In the genomic region with DNA sequence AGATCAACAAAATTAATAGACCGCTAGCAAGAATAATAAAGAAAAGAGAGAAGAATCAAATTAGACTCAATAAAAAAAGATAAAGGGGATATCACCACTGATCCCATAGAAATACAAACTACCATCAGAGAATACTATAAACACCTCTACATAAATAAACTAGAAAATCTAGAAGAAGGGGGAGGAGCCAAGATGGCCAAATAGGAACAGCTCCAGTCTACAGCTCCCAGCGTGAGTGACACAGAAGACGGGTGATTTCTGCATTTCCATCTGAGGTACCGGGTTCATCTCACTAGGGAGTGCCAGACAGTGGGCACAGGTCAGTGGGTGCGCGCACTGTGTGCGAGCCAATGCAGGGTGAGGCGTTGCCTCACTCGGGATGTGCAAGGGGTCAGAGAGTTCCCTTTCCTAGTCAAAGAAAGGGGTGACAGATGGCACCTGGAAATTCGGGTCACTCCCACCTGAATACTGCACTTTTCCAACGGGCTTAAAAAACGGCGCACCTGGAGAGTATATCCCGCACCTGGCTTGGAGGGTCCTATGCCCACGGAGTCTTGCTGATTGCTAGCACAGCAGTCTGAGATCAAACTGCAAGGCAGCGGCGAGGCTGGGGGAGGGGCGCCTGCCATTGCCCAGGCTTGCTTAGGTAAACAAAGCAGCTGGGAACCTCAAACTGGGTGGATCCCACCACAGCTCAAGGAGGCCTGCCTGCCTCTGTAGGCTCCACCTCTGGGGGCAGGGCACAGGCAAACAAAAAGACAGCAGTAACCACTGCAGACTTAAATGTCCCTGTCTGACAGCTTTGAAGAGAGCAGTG, we compare ENCODE assay signal across 15 cellular contexts. TPM values are rescaled to one million over a fixed set of nuclear protein-coding genes. Genes with fewer than 3 reads are reported as not detected.
A peak's percentile ranks its signal among the peaks of the same experiment; 100 is the strongest.
DNase-seq lines count a peak whose midpoint lies in the region; ATAC-seq and TF ChIP-seq lines count a peak whose summit lies in the region.
"Not testable (repeated sequence)": the region's sequence is repeated elsewhere in the genome, so short reads cannot be mapped to it uniquely, and the experiment has no call there.
"Had no signal": no experiment of that assay in that cellular context is flagged by ENCODE, and none has a peak within 500 bp of the region (broad histone marks: within the 10 kb centered on the region; RNA-seq: fewer than 3 reads in every experiment).

No MANE protein-coding gene starts in this region.

- intact Hi-C loops in upper lobe of right lung (cut with DNase I): not testable (repeated sequence)

- H3K9me3 Mint-ChIP-seq in nephron: not testable (repeated sequence)

- DNase-seq in ELF-1 (ENCODE audit: low read depth, low spot score) (peak; percentile 66), NCI-H748 (lab: John Stamatoyannopoulos, UW; ENCODE audit: unreplicated experiment) (peak; percentile 79), upper lobe of right lung (peak; percentile 38)
- peak; percentile 50 for DNase-seq in activated CD8-positive, alpha-beta memory T cell treated with anti-CD3 and anti-CD28 coated beads for 24 hours

- not testable (repeated sequence) for H3K36me3 ChIP-seq in KMS-11 (ENCODE audit: insufficient read depth); ectodermal cell (ENCODE audit: control insufficient read depth, insufficient read depth, low read length); upper lobe of right lung

- not testable (repeated sequence) for H3K36me3 Mint-ChIP-seq in nephron (ENCODE audit: low read depth)

- peak overlapping the region; percentile 19; the same call in 1 of the 2 replicates for H3K9ac ChIP-seq in KMS-11

- H3K4me2 ChIP-seq in KMS-11: peak overlapping the region; percentile 60; the same call in 1 of the 2 replicates

- H3K79me2 ChIP-seq in KMS-11 (ENCODE audit: insufficient read depth, low read depth): not testable (repeated sequence)

- 21 to 28% methylated on average over 17 to 18 of the region's 18 CpGs for WGBS in ectodermal cell, 2 experiments

- H3K27me3 Mint-ChIP-seq in nephron (ENCODE audit: low read depth): peaks cover 33% of the 10 kb centered on the region

- H3K27ac Mint-ChIP-seq in nephron: not testable (repeated sequence)

- H4K20me1 ChIP-seq in KMS-11 (ENCODE audit: insufficient read depth): not testable (repeated sequence)

- H3K9me3 ChIP-seq in ectodermal cell (ENCODE audit: control insufficient read depth, low read length); iPS-18c (ENCODE audit: control insufficient read depth, insufficient read depth, low read length); upper lobe of right lung: not testable (repeated sequence)

- H3K27ac ChIP-seq in KMS-11; ectodermal cell (ENCODE audit: insufficient read depth, low read depth, low read length, poor library complexity, severe bottlenecking); upper lobe of right lung: not testable (repeated sequence)

- not testable (repeated sequence) for H3K4me1 Mint-ChIP-seq in nephron

- not testable (repeated sequence) for H3K27me3 ChIP-seq in KMS-11 (ENCODE audit: insufficient read depth, low read depth); ectodermal cell (ENCODE audit: control insufficient read depth, insufficient read depth, low read length, poor library complexity, severe bottlenecking); upper lobe of right lung

- ATAC-seq in upper lobe of right lung: not testable (repeated sequence)

- not testable (repeated sequence) for H3K4me1 ChIP-seq in KMS-11 (ENCODE audit: low read depth, poor library complexity, severe bottlenecking); ectodermal cell (ENCODE audit: control insufficient read depth, insufficient read depth, low read length); upper lobe of right lung

- not testable (repeated sequence) for TF ChIP-seq CTCF in KMS-11 (conservative IDR thresholded peaks at IDR 0.05; ENCODE audit: low read depth, low read length); nephron (IDR thresholded peaks at IDR 0.05; ENCODE audit: unreplicated experiment in 3 of 3); upper lobe of right lung (IDR thresholded peaks at IDR 0.05)

- H2AFZ ChIP-seq in KMS-11 (ENCODE audit: low read depth): peak overlapping the region; percentile 87

- H3K4me3 ChIP-seq in KMS-11 (IDR thresholded peaks at IDR 0.05; ENCODE audit: insufficient read depth, low read depth, low read length); upper lobe of right lung: not testable (repeated sequence)
- peak overlapping the region; percentile 6 for H3K4me3 ChIP-seq in ectodermal cell (ENCODE audit: insufficient read depth, low read depth, low read length)
- H3K4me3 ChIP-seq in iPS-18c (ENCODE audit: insufficient read depth, low read depth, low read length): peak overlapping the region; percentile 44; the same call in 1 of the 2 replicates

- H3K4me3 Mint-ChIP-seq in nephron: peak overlapping the region; percentile 13 to 69 (median 67)

RNA-seq across cellular contexts. Expression of gene ALOX5, which starts 11.8 kb away (rescaled TPM):
- 1.4 TPM for polyA plus RNA-seq in ectodermal cell (2013, experiment 1 of 4)
- polyA plus RNA-seq in ectodermal cell (2013, experiment 2 of 4): 2.2 TPM
- 0.91 TPM for polyA plus RNA-seq in ectodermal cell (2013, experiment 3 of 4)
- 1.9 TPM for polyA plus RNA-seq in ectodermal cell (2013, experiment 4 of 4)
- total RNA-seq in upper lobe of right lung: 128 TPM
- total RNA-seq: glomerular endothelial cell had no signal

RNA-seq across cellular contexts. Expression of gene OR13A1, which starts 46.8 kb away (rescaled TPM):
- polyA plus RNA-seq in ectodermal cell (2013, experiment 1 of 4): 0.91 TPM
- polyA plus RNA-seq in ectodermal cell (2013, experiment 2 of 4): 0.53 TPM
- polyA plus RNA-seq in ectodermal cell (2013, experiment 3 of 4): 0.59 TPM
- 0.73 TPM for polyA plus RNA-seq in ectodermal cell (2013, experiment 4 of 4)
- not detected for total RNA-seq in upper lobe of right lung
- total RNA-seq: activated CD4-positive, alpha-beta T cell treated with anti-CD3 and anti-CD28 coated beads for 36 hours; ascending aorta; dermis blood vessel endothelial cell; glomerular endothelial cell; left lobe of liver; posterior vena cava; T-helper 1 cell treated with Interleukin-12 subunit alpha and Interleukin-12 subunit beta and Interleukin-4 antibody, amounts not matched to agents 30 ng/mL and 1 ng/mL, for 36 hours had no signal
